ENCODE assay signal across 1 cellular context in the genomic region with DNA sequence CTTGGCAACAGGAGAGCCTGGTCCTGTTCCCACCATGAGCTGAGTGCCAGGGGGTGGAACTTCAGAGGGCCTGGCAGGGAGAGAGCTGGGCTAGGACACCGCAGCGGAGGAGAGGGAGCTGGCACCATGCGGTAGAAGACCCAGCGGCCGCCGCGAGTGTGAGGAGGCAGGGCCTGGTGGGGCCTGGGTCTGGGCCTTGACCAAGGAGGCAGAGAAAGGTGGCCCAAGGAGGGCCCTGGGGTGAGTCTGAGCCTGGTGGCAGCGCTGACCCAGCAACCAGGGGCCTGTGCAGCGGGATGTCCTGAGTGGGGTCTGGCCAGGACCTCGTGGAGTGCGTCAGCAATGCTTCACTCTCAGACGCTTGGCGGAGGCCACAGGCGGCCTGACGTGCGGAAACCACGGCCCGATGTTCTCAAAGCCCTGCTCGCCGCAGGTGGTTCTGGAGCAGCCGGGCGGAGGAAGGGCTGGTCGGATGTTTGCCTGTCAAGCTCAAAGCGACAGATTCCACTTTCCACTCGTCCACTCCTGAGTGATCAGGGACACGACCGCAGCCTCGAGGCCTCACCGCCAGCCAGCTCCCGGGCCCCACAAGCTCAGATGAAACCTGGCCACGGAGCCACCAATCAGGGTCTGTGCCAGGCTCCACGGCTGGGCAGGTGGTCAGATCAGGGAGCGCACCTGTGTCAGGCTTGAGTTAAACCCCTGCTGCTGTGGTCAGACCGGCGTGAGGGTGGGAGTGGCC.
TF ChIP-seq lines count a peak whose summit lies in the region.

No MANE protein-coding gene starts in this region.

TF ChIP-seq in HepG2, 621 proteins besides CTCF, POLR2A, EP300 and RAD21:
- TF ChIP-seq, protein P1, sequence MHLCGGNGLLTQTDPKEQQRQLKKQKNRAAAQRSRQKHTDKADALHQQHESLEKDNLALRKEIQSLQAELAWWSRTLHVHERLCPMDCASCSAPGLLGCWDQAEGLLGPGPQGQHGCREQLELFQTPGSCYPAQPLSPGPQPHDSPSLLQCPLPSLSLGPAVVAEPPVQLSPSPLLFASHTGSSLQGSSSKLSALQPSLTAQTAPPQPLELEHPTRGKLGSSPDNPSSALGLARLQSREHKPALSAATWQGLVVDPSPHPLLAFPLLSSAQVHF (CRISPR knock-in tag; IDR thresholded peaks at IDR 0.05), result no peak
- TF ChIP-seq, protein P2, sequence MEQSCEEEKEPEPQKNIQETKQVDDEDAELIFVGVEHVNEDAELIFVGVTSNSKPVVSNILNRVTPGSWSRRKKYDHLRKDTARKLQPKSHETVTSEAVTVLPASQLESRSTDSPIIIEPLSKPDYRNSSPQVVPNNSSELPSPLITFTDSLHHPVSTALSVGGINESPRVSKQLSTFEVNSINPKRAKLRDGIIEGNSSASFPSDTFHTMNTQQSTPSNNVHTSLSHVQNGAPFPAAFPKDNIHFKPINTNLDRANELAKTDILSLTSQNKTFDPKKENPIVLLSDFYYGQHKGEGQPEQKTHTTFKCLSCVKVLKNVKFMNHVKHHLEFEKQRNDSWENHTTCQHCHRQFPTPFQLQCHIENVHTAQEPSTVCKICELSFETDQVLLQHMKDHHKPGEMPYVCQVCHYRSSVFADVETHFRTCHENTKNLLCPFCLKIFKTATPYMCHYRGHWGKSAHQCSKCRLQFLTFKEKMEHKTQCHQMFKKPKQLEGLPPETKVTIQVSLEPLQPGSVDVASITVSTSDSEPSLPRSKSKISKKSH (CRISPR knock-in tag; IDR thresholded peaks at IDR 0.05; ENCODE audit: borderline replicate concordance), result no peak
- TF ChIP-seq HHEX (CRISPR knock-in tag; IDR thresholded peaks at IDR 0.05) (no peak), ZNF674 (CRISPR knock-in tag; IDR thresholded peaks at IDR 0.05; ENCODE audit: low read depth) (no peak), POLR2G (IDR thresholded peaks at IDR 0.05; ENCODE audit: low read depth, low read length) (no peak), ZNF841 (CRISPR knock-in tag; IDR thresholded peaks at IDR 0.05; ENCODE audit: borderline replicate concordance) (no peak), CBX1 (IDR thresholded peaks at IDR 0.05; ENCODE audit: low read depth) (no peak), ZBTB21 (CRISPR knock-in tag; IDR thresholded peaks at IDR 0.05) (no peak), MAFG (CRISPR knock-in tag; IDR thresholded peaks at IDR 0.05) (no peak), SALL1 (CRISPR knock-in tag; IDR thresholded peaks at IDR 0.05) (no peak)
- TF ChIP-seq, protein P3, sequence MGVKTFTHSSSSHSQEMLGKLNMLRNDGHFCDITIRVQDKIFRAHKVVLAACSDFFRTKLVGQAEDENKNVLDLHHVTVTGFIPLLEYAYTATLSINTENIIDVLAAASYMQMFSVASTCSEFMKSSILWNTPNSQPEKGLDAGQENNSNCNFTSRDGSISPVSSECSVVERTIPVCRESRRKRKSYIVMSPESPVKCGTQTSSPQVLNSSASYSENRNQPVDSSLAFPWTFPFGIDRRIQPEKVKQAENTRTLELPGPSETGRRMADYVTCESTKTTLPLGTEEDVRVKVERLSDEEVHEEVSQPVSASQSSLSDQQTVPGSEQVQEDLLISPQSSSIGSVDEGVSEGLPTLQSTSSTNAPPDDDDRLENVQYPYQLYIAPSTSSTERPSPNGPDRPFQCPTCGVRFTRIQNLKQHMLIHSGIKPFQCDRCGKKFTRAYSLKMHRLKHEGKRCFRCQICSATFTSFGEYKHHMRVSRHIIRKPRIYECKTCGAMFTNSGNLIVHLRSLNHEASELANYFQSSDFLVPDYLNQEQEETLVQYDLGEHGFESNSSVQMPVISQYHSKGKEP (CRISPR knock-in tag; IDR thresholded peaks at IDR 0.05), result no peak
TF ChIP-seq in HepG2: peak in this region for 0.
